ENCODE assay signal across 21 cellular contexts in the genomic region with DNA sequence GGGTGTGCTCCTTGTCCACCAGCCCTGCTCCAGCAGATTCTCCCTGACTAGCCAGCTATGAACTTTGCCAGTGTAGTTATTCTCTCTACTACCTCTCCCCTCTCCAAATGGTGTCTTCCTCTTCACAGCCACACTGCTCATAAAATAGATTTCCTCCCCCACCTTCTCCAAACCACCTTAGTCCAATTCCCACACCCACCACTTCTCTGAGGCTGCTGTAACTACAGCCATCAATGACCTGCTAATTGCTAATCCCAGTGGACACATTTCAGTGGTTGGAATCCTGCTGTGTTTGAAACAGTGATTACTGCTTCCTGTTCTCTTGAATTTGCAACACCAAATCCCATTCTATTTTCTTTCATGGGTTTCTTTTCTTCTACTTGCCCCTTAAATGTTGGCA. TPM values are rescaled to one million over a fixed set of nuclear protein-coding genes. Genes with fewer than 3 reads are reported as not detected.
A peak's percentile ranks its signal among the peaks of the same experiment; 100 is the strongest.
DNase-seq lines count a peak whose midpoint lies in the region; ATAC-seq and TF ChIP-seq lines count a peak whose summit lies in the region.
"Had no signal": no experiment of that assay in that cellular context is flagged by ENCODE, and none has a peak within 500 bp of the region (broad histone marks: within the 10 kb centered on the region; RNA-seq: fewer than 3 reads in every experiment).

No MANE protein-coding gene starts in this region.

- peak; percentile 86 for DNase-seq in NCI-H69 (lab: John Stamatoyannopoulos, UW)
- DNase-seq in mesendoderm = peak; percentile 41
- DNase-seq in CD4-positive, alpha-beta T cell = no peak
- DNase-seq in NK-92 (lab: John Stamatoyannopoulos, UW; ENCODE audit: unreplicated experiment) = no peak
- DNase-seq in NOMO-1 treated with dmso at 0.1 percent for 144 hours (lab: John Stamatoyannopoulos, UW; ENCODE audit: unreplicated experiment) = no peak
- DNase-seq in NCI-H1436 treated with DMSO at 0.1 percent for 48 hours (lab: John Stamatoyannopoulos, UW) = no peak
- DNase-seq: 8988T; C1 segment of cervical spinal cord; Caco-2; CD8-positive, alpha-beta T cell; DMS 273 treated with DMSO at 0.1 percent for 48 hours; DMS79; EL; GDM1; GM23248; H7; HCEC 1CT had no signal

- no peak overlapping the region for H4K8ac ChIP-seq in mesendoderm (ENCODE audit: low read depth, low read length)

- CTCF ChIA-PET in HEK293 (lab: Yijun Ruan, JAX) = interaction anchor here (0.6 kb wide), 1 partner anchor 85 kb away, joined by 3 read pairs; no protein-coding TSS in a partner anchor
- CTCF ChIA-PET in CD4-positive, alpha-beta T cell (lab: Charles Lee) = no interaction called here

- H3K4me1 ChIP-seq in HEK293 (ENCODE audit: control insufficient read depth, insufficient read depth, low read length) (no peaks in the 10 kb centered on the region), mesendoderm (ENCODE audit: control insufficient read depth, low read depth, low read length) (peaks cover 2% of the 10 kb centered on the region)
- H3K4me1 ChIP-seq: A549, Caco-2 had no signal

- H2BK15ac ChIP-seq in mesendoderm (replicated peaks; ENCODE audit: low read depth) = no peak overlapping the region

- POLR2A ChIA-PET in HEK293 (lab: Yijun Ruan, JAX) = no interaction called here
- POLR2A ChIA-PET in CD4-positive, alpha-beta T cell (lab: Charles Lee) = no interaction called here

- H3K56ac ChIP-seq in mesendoderm (ENCODE audit: low read length) = no peak overlapping the region

- no peak overlapping the region for H3K27ac ChIP-seq in HEK293 (ENCODE audit: extremely low read depth, low read depth, low read length)
- H3K27ac ChIP-seq in mesendoderm (ENCODE audit: low read depth, low read length) = no peak overlapping the region
- no peak overlapping the region for H3K27ac ChIP-seq in CD4-positive, alpha-beta T cell (ENCODE audit: low read depth, low read length)
- H3K27ac ChIP-seq: A549, GM23248 had no signal

- H3K4me3 ChIP-seq in HEK293 (ENCODE audit: low read depth, low read length) (no peak overlapping the region), mesendoderm (ENCODE audit: low read length) (no peak overlapping the region)
- H3K4me3 ChIP-seq: A549, GM12878, GM23248 had no signal

- no peak overlapping the region for H3K23ac ChIP-seq in mesendoderm (ENCODE audit: low read length)

- H3K4me2 ChIP-seq in mesendoderm (ENCODE audit: low read length) = no peak overlapping the region
- H3K4me2 ChIP-seq: A549 had no signal

- H3K36me3 Mint-ChIP-seq in CD4-positive, alpha-beta T cell (ENCODE audit: low read depth) = no peaks in the 10 kb centered on the region
- H3K36me3 Mint-ChIP-seq: CD8-positive, alpha-beta T cell had no signal

- no peaks in the 10 kb centered on the region for H3K79me2 ChIP-seq in mesendoderm (ENCODE audit: control insufficient read depth, insufficient read depth, low read length)

- peaks cover 36% of the 10 kb centered on the region for H3K27me3 Mint-ChIP-seq in CD4-positive, alpha-beta T cell

- no peaks in the 10 kb centered on the region for H3K4me1 Mint-ChIP-seq in CD4-positive, alpha-beta T cell (ENCODE audit: low read depth)

- no peak overlapping the region for H3K18ac ChIP-seq in mesendoderm (ENCODE audit: low read length)

- ATAC-seq in CD4-positive, alpha-beta T cell (ENCODE audit: poor library complexity) = no peak
- ATAC-seq: A549; CD8-positive, alpha-beta T cell; GM12878 had no signal

- TF ChIP-seq CTCF in HEK293 (tag by site-specific recombination; IDR thresholded peaks at IDR 0.05) = no peak
- TF ChIP-seq CTCF in CD4-positive, alpha-beta T cell (IDR thresholded peaks at IDR 0.05) = no peak

- H4K5ac ChIP-seq in mesendoderm (ENCODE audit: low read length) = no peak overlapping the region

- H3K27ac Mint-ChIP-seq in CD4-positive, alpha-beta T cell = no peak overlapping the region
- H3K27ac Mint-ChIP-seq: CD8-positive, alpha-beta T cell had no signal

- H3K9me3 Mint-ChIP-seq in CD4-positive, alpha-beta T cell = no peaks in the 10 kb centered on the region
- H3K9me3 Mint-ChIP-seq: CD8-positive, alpha-beta T cell had no signal

- intact Hi-C loops in CD4-positive, alpha-beta T cell (cut with DNase I, micrococcal nuclease) = no loop called here

- no peaks in the 10 kb centered on the region for H3K79me1 ChIP-seq in mesendoderm (ENCODE audit: low read length)

- no peak overlapping the region for H3K9ac ChIP-seq in mesendoderm (ENCODE audit: low read length)
- H3K9ac ChIP-seq: GM23248 had no signal

- H3K4me3 Mint-ChIP-seq in CD4-positive, alpha-beta T cell = no peak overlapping the region
- H3K4me3 Mint-ChIP-seq: CD8-positive, alpha-beta T cell had no signal

- H3K36me3 ChIP-seq in HEK293 (ENCODE audit: control insufficient read depth in 2 of 2, insufficient read depth in 1 of 2, low read length in 2 of 2) = no peaks in the 10 kb centered on the region
- no peaks in the 10 kb centered on the region for H3K36me3 ChIP-seq in mesendoderm (ENCODE audit: control insufficient read depth, insufficient read depth, low read length)

- no peaks in the 10 kb centered on the region for H3K9me3 ChIP-seq in HEK293 (ENCODE audit: control insufficient read depth, insufficient read depth, low read depth, low read length)
- no peaks in the 10 kb centered on the region for H3K9me3 ChIP-seq in CD4-positive, alpha-beta T cell (ENCODE audit: control insufficient read depth, low read length)
- H3K9me3 ChIP-seq: A549, Caco-2 had no signal

- H2AK5ac ChIP-seq in mesendoderm (ENCODE audit: low read length) = no peak overlapping the region

- H3K27me3 ChIP-seq in mesendoderm (ENCODE audit: insufficient read depth, low read length, poor library complexity) = no peaks in the 10 kb centered on the region
- no peaks in the 10 kb centered on the region for H3K27me3 ChIP-seq in CD4-positive, alpha-beta T cell (ENCODE audit: control insufficient read depth, insufficient read depth, low read length)

- H2BK120ac ChIP-seq in mesendoderm (ENCODE audit: low read depth, low read length) = no peak overlapping the region

- no peak overlapping the region for H2BK5ac ChIP-seq in mesendoderm (ENCODE audit: low read length)

- H3K4ac ChIP-seq in mesendoderm (ENCODE audit: low read depth, low read length) = no peak overlapping the region

TF ChIP-seq in HEK293, 187 proteins besides CTCF, POLR2A, EP300 and RAD21 (continues in another document):
- TF ChIP-seq ZFHX2 (tag by site-specific recombination; conservative IDR thresholded peaks at IDR 0.05) = peak; percentile 91
- peak; percentile 52 for TF ChIP-seq ZIC2 (tag by site-specific recombination; IDR thresholded peaks at IDR 0.05)
- TF ChIP-seq ZNF76 (tag by site-specific recombination; IDR thresholded peaks at IDR 0.05; ENCODE audit: borderline replicate concordance, low read depth) = no peak
- TF ChIP-seq ZNF18 (tag by site-specific recombination; IDR thresholded peaks at IDR 0.05) = 0 out of 2 replicates have a peak, but pooled peaks have one; percentile 12
- TF ChIP-seq EGR2 (tag by site-specific recombination; IDR thresholded peaks at IDR 0.05; ENCODE audit: low read depth) = peak; percentile 91
- peak; percentile 87 for TF ChIP-seq PRDM10 (tag by site-specific recombination; IDR thresholded peaks at IDR 0.05)
- no peak for TF ChIP-seq SP3 (tag by site-specific recombination; IDR thresholded peaks at IDR 0.05)
- TF ChIP-seq ELK4 (IDR thresholded peaks at IDR 0.05; ENCODE audit: borderline replicate concordance, low read depth, low read length) = no peak

RNA-seq across cellular contexts. Expression of gene SYT9, which starts 23.4 kb away (rescaled TPM):
- 0.58 TPM for polyA plus RNA-seq in mesendoderm (2013, experiment 1 of 2)
- 0.63 TPM for polyA plus RNA-seq in mesendoderm (2013, experiment 2 of 2)
- not detected for total RNA-seq in CD4-positive, alpha-beta T cell
- total RNA-seq: Caco-2; CD8-positive, alpha-beta T cell; GM12878; GM23248 had no signal
- polyA plus RNA-seq: BJ, GM23248 had no signal

Comparison
In these comparisons a context has a peak if more than half of its experiments do, and no peak if none do; other contexts are left out.
1. DNase-seq: peak in NCI-H69 (single experiment) and mesendoderm (single experiment); none in CD4-positive, alpha-beta T cell (0 of 10), NK-92 (single experiment), NOMO-1 treated with dmso at 0.1 percent for 144 hours (single experiment) and NCI-H1436 treated with DMSO at 0.1 percent for 48 hours (single experiment).